In genomic region chr6:4008324-4009047, GRCh38 we compare ENCODE assay signal across 9 cellular contexts.
DNase-seq lines count a peak whose midpoint lies in the region; ATAC-seq and FAIRE-seq lines count a peak whose summit lies in the region.
"Had no signal": no experiment of that assay in that cellular context is flagged by ENCODE, and none has a peak within 500 bp of the region (broad histone marks: within the 10 kb centered on the region; RNA-seq: fewer than 3 reads in every experiment).

No MANE protein-coding gene starts in this region.

- no peak for ATAC-seq in GM21576 (IDR thresholded peaks at IDR 0.05; ENCODE audit: unreplicated experiment)

- no peak for FAIRE-seq in HTR-8/SVneo (lab: Jason Lieb, UNC)
- FAIRE-seq in RCC 7860 (lab: Jason Lieb, UNC), result peak; percentile 53
- FAIRE-seq: TTC549 had no signal

- DNase-seq in D341Med (ENCODE audit: low spot score) (peak; percentile 60), HTR-8/SVneo (ENCODE audit: insufficient read length, low spot score) (peak; percentile 59), RCC 7860 (ENCODE audit: low spot score) (peak; percentile 52), dedifferentiated amniotic fluid mesenchymal stem cell (ENCODE audit: extremely low spot score) (peak; percentile 97), midbrain (lab: John Stamatoyannopoulos, UW) (peak; percentile 30), COLO668 (lab: John Stamatoyannopoulos, UW; ENCODE audit: unreplicated experiment) (no peak), UCSD-AML1 (lab: John Stamatoyannopoulos, UW; ENCODE audit: unreplicated experiment) (no peak)

Comparison
In these comparisons a context has a peak if more than half of its experiments do, and no peak if none do; other contexts are left out.
1. DNase-seq: peak in D341Med (single experiment), HTR-8/SVneo (single experiment), RCC 7860 (single experiment), dedifferentiated amniotic fluid mesenchymal stem cell (single experiment) and midbrain (single experiment); none in COLO668 (single experiment) and UCSD-AML1 (single experiment).